ENCODE assay signal across 17 cellular contexts in the genomic region with DNA sequence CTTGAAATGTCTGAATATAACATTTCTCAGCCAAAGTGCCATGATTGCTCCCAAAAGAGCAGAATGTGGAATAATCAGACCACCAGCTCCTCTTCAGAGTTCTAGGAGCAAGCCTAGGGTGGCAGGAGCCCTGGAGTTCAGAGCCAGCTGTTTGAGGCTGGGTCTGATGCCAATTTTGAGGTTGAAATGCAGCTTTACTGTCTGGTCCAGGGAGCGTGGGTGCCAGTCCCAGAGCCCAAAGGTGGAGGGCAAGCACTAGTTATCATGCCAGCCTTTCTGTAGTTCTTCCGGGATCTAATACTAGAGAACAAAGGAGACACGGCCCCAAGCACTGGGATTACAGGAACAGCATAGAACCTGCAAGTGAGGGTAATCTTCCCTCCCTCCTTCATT.
"Had no signal": no experiment of that assay in that cellular context is flagged by ENCODE, and none has a peak within 500 bp of the region (broad histone marks: within the 10 kb centered on the region; RNA-seq: fewer than 3 reads in every experiment).

No MANE protein-coding gene starts in this region.

- H3K27me3 Mint-ChIP-seq: activated naive CD8-positive, alpha-beta T cell treated with anti-CD3 and anti-CD28 coated beads, Interleukin-2, amount 10 ng/mL, durations not matched to agents 7 days and 5 days; natural killer cell treated with Interleukin-12 subunit alpha and Interleukin-12 subunit beta and Interleukin-15 and Interleukin-18, amount 100 ng/mL, for 72 hours had no signal

- H3K9me3 Mint-ChIP-seq: activated T-helper 1 cell treated with anti-CD3 and anti-CD28 coated beads, Interleukin-12 subunit alpha, Interleukin-12 subunit beta, Interleukin-2, Interleukin-4 antibody, amounts not matched to agents 30 ng/mL and 10 ng/mL and 1 ng/mL, durations not matched to agents 14 hours and 24 hours and 36 hours; natural killer cell treated with Interleukin-12 subunit alpha and Interleukin-12 subunit beta and Interleukin-15 and Interleukin-18, amount 100 ng/mL, for 72 hours had no signal

- DNase-seq: activated naive CD8-positive, alpha-beta T cell treated with anti-CD3 and anti-CD28 coated beads, Interleukin-2, amount 10 ng/mL, durations not matched to agents 7 days and 5 days; cerebellar nuclear complex; effector CD8-positive, alpha-beta T cell; left ventricle myocardium superior; mesenchymal stem cell; stimulated activated CD4-positive, alpha-beta T cell treated with anti-CD3 and anti-CD28 coated beads, Interleukin-4, amount 100 ng/mL, for 4 hours; stimulated activated CD8-positive, alpha-beta memory T cell treated with anti-CD3 and anti-CD28 coated beads, Interleukin-4, amount 100 ng/mL, for 48 hours; stimulated activated naive CD4-positive, alpha-beta T cell treated with Interleukin-2 at 50 U/mL for 16 hours; substantia nigra; T-helper 1 cell; T1000; trophoblast cell had no signal

- ATAC-seq: activated CD4-positive, CD25-positive, alpha-beta regulatory T cell treated with anti-CD3 and anti-CD28 coated beads, Interleukin-2, amount 50 U/mL, for 24 hours; gastroesophageal sphincter; natural killer cell treated with Interleukin-12 subunit alpha and Interleukin-12 subunit beta and Interleukin-15 and Interleukin-18, amount 100 ng/mL, for 72 hours had no signal

- H3K36me3 ChIP-seq: gastroesophageal sphincter had no signal

- H3K27ac Mint-ChIP-seq: activated naive CD8-positive, alpha-beta T cell treated with anti-CD3 and anti-CD28 coated beads, Interleukin-2, amount 10 ng/mL, durations not matched to agents 7 days and 5 days; activated T-helper 1 cell treated with anti-CD3 and anti-CD28 coated beads, Interleukin-12 subunit alpha, Interleukin-12 subunit beta, Interleukin-2, Interleukin-4 antibody, amounts not matched to agents 30 ng/mL and 10 ng/mL and 1 ng/mL, durations not matched to agents 14 hours and 24 hours and 36 hours; natural killer cell treated with Interleukin-12 subunit alpha and Interleukin-12 subunit beta and Interleukin-15 and Interleukin-18, amount 100 ng/mL, for 72 hours had no signal

- H3K4me3 ChIP-seq: gastroesophageal sphincter, smooth muscle cell had no signal

- H3K4me1 Mint-ChIP-seq: activated naive CD8-positive, alpha-beta T cell treated with anti-CD3 and anti-CD28 coated beads, Interleukin-2, amount 10 ng/mL, durations not matched to agents 7 days and 5 days had no signal

- H3K4me3 Mint-ChIP-seq: activated naive CD8-positive, alpha-beta T cell treated with anti-CD3 and anti-CD28 coated beads, Interleukin-2, amount 10 ng/mL, durations not matched to agents 7 days and 5 days; activated T-helper 1 cell treated with anti-CD3 and anti-CD28 coated beads, Interleukin-12 subunit alpha, Interleukin-12 subunit beta, Interleukin-2, Interleukin-4 antibody, amounts not matched to agents 30 ng/mL and 10 ng/mL and 1 ng/mL, durations not matched to agents 14 hours and 24 hours and 36 hours; natural killer cell treated with Interleukin-12 subunit alpha and Interleukin-12 subunit beta and Interleukin-15 and Interleukin-18, amount 100 ng/mL, for 72 hours had no signal

- H3K9me3 ChIP-seq: gastroesophageal sphincter had no signal

- H3K27me3 ChIP-seq: gastroesophageal sphincter had no signal

- H3K27ac ChIP-seq: gastroesophageal sphincter had no signal

- H3K36me3 Mint-ChIP-seq: activated naive CD8-positive, alpha-beta T cell treated with anti-CD3 and anti-CD28 coated beads, Interleukin-2, amount 10 ng/mL, durations not matched to agents 7 days and 5 days; natural killer cell treated with Interleukin-12 subunit alpha and Interleukin-12 subunit beta and Interleukin-15 and Interleukin-18, amount 100 ng/mL, for 72 hours had no signal
